In genomic region chr1:81681570-81681969, GRCh38 we compare ENCODE assay signal across 1 cellular context.
TF ChIP-seq lines count a peak whose summit lies in the region.

No MANE protein-coding gene starts in this region.

TF ChIP-seq in GM12878, 131 proteins besides CTCF, POLR2A, EP300 and RAD21 (continued from another document):
- TF ChIP-seq, protein P1, sequence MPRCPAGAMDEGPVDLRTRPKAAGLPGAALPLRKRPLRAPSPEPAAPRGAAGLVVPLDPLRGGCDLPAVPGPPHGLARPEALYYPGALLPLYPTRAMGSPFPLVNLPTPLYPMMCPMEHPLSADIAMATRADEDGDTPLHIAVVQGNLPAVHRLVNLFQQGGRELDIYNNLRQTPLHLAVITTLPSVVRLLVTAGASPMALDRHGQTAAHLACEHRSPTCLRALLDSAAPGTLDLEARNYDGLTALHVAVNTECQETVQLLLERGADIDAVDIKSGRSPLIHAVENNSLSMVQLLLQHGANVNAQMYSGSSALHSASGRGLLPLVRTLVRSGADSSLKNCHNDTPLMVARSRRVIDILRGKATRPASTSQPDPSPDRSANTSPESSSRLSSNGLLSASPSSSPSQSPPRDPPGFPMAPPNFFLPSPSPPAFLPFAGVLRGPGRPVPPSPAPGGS (IDR thresholded peaks at IDR 0.05; ENCODE audit: borderline replicate concordance, insufficient read depth, low read depth, low read length, poor library complexity, severe bottlenecking), result no peak
